In the genomic region with DNA sequence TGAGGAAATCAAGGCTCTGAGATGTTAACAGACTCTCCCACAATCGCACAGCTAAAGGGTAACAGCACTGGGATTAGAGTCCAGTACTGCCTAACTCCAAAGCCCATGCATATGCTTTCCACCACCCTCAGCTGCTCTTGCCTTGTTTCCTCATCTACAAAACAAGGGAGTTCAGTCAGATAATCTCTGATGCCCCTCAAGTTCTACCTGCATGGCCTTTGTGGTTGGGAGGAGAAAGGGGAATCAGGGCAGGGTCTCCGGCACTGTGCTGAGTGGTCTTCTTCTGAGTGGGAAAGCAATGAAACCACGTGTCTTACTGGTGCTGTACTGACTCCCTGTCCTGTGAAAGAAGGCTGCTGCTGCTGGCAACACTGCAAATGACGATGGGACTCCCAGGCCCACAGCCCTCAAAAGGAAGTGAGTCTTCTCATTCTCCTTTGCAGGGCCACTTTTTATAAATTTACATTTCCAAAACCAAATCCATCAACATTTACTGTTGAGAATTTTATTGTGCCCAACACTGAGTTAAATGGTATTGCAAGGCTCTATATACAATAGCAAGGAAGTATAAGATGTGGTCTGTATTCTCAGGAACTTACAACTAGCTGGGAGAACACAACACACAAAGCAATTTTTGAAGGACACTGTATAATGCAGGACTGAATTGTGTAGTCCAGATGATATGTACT, we compare ENCODE assay signal across 1 cellular context.
TF ChIP-seq lines count a peak whose summit lies in the region.

No MANE protein-coding gene starts in this region.

TF ChIP-seq in GM12878, 131 proteins besides CTCF, POLR2A, EP300 and RAD21 (continued from another document):
- TF ChIP-seq, protein P1, sequence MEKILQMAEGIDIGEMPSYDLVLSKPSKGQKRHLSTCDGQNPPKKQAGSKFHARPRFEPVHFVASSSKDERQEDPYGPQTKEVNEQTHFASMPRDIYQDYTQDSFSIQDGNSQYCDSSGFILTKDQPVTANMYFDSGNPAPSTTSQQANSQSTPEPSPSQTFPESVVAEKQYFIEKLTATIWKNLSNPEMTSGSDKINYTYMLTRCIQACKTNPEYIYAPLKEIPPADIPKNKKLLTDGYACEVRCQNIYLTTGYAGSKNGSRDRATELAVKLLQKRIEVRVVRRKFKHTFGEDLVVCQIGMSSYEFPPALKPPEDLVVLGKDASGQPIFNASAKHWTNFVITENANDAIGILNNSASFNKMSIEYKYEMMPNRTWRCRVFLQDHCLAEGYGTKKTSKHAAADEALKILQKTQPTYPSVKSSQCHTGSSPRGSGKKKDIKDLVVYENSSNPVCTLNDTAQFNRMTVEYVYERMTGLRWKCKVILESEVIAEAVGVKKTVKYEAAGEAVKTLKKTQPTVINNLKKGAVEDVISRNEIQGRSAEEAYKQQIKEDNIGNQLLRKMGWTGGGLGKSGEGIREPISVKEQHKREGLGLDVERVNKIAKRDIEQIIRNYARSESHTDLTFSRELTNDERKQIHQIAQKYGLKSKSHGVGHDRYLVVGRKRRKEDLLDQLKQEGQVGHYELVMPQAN (conservative IDR thresholded peaks at IDR 0.05): no peak
- TF ChIP-seq KAT2A (conservative IDR thresholded peaks at IDR 0.05; ENCODE audit: control insufficient read depth, low read depth, low read length): no peak
- TF ChIP-seq JUND (IDR thresholded peaks at IDR 0.05; ENCODE audit: low read depth, low read length): no peak
- no peak for TF ChIP-seq SUPT20H (IDR thresholded peaks at IDR 0.05; ENCODE audit: borderline replicate concordance, control insufficient read depth, low read depth, low read length)
- no peak for TF ChIP-seq NFYA (IDR thresholded peaks at IDR 0.05; ENCODE audit: borderline replicate concordance, low read depth, low read length)
- no peak for TF ChIP-seq ZNF622 (IDR thresholded peaks at IDR 0.05)
- TF ChIP-seq ZNF207 (IDR thresholded peaks at IDR 0.05; ENCODE audit: borderline replicate concordance): 0 out of 2 replicates have a peak, but pooled peaks have one; percentile 26
- no peak for TF ChIP-seq ETV6 (conservative IDR thresholded peaks at IDR 0.05 in 1 of 2, IDR thresholded peaks at IDR 0.05 in 1 of 2; ENCODE audit: borderline replicate concordance in 1 of 2, low read depth in 1 of 2)
- no peak for TF ChIP-seq SIN3A (IDR thresholded peaks at IDR 0.05; ENCODE audit: low read depth, low read length)
- no peak for TF ChIP-seq MTA3 (IDR thresholded peaks at IDR 0.05; ENCODE audit: borderline replicate concordance, low read length)
- no peak for TF ChIP-seq SREBF2 (IDR thresholded peaks at IDR 0.05; ENCODE audit: low read length)
- TF ChIP-seq, protein P2, sequence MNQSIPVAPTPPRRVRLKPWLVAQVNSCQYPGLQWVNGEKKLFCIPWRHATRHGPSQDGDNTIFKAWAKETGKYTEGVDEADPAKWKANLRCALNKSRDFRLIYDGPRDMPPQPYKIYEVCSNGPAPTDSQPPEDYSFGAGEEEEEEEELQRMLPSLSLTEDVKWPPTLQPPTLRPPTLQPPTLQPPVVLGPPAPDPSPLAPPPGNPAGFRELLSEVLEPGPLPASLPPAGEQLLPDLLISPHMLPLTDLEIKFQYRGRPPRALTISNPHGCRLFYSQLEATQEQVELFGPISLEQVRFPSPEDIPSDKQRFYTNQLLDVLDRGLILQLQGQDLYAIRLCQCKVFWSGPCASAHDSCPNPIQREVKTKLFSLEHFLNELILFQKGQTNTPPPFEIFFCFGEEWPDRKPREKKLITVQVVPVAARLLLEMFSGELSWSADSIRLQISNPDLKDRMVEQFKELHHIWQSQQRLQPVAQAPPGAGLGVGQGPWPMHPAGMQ (IDR thresholded peaks at IDR 0.05; ENCODE audit: borderline replicate concordance): no peak
- TF ChIP-seq FOXK2 (IDR thresholded peaks at IDR 0.05): no peak
- TF ChIP-seq, protein P3, sequence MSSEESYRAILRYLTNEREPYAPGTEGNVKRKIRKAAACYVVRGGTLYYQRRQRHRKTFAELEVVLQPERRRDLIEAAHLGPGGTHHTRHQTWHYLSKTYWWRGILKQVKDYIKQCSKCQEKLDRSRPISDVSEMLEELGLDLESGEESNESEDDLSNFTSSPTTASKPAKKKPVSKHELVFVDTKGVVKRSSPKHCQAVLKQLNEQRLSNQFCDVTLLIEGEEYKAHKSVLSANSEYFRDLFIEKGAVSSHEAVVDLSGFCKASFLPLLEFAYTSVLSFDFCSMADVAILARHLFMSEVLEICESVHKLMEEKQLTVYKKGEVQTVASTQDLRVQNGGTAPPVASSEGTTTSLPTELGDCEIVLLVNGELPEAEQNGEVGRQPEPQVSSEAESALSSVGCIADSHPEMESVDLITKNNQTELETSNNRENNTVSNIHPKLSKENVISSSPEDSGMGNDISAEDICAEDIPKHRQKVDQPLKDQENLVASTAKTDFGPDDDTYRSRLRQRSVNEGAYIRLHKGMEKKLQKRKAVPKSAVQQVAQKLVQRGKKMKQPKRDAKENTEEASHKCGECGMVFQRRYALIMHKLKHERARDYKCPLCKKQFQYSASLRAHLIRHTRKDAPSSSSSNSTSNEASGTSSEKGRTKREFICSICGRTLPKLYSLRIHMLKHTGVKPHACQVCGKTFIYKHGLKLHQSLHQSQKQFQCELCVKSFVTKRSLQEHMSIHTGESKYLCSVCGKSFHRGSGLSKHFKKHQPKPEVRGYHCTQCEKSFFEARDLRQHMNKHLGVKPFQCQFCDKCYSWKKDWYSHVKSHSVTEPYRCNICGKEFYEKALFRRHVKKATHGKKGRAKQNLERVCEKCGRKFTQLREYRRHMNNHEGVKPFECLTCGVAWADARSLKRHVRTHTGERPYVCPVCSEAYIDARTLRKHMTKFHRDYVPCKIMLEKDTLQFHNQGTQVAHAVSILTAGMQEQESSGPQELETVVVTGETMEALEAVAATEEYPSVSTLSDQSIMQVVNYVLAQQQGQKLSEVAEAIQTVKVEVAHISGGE (CRISPR knock-in tag; IDR thresholded peaks at IDR 0.05): no peak
- peak; percentile 50; the same call in 1 of the 3 replicates for TF ChIP-seq POU2F2 (IDR thresholded peaks at IDR 0.05; ENCODE audit: borderline replicate concordance, low read depth, low read length)
- TF ChIP-seq POLR2AphosphoS2 (IDR thresholded peaks at IDR 0.05; ENCODE audit: low read depth, low read length): no peak
- TF ChIP-seq ZNF384 (IDR thresholded peaks at IDR 0.05; ENCODE audit: borderline replicate concordance, low read depth, low read length): no peak
- TF ChIP-seq, protein P4, sequence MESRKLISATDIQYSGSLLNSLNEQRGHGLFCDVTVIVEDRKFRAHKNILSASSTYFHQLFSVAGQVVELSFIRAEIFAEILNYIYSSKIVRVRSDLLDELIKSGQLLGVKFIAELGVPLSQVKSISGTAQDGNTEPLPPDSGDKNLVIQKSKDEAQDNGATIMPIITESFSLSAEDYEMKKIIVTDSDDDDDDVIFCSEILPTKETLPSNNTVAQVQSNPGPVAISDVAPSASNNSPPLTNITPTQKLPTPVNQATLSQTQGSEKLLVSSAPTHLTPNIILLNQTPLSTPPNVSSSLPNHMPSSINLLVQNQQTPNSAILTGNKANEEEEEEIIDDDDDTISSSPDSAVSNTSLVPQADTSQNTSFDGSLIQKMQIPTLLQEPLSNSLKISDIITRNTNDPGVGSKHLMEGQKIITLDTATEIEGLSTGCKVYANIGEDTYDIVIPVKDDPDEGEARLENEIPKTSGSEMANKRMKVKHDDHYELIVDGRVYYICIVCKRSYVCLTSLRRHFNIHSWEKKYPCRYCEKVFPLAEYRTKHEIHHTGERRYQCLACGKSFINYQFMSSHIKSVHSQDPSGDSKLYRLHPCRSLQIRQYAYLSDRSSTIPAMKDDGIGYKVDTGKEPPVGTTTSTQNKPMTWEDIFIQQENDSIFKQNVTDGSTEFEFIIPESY (IDR thresholded peaks at IDR 0.05): no peak
- TF ChIP-seq HDGF (IDR thresholded peaks at IDR 0.05): no peak
- no peak for TF ChIP-seq BMI1 (IDR thresholded peaks at IDR 0.05; ENCODE audit: borderline replicate concordance)
- no peak for TF ChIP-seq CBX3 (IDR thresholded peaks at IDR 0.05; ENCODE audit: borderline replicate concordance, low read depth)
- no peak for TF ChIP-seq SIX5 (IDR thresholded peaks at IDR 0.05; ENCODE audit: low read depth, low read length, severe bottlenecking)
- TF ChIP-seq, protein P5, sequence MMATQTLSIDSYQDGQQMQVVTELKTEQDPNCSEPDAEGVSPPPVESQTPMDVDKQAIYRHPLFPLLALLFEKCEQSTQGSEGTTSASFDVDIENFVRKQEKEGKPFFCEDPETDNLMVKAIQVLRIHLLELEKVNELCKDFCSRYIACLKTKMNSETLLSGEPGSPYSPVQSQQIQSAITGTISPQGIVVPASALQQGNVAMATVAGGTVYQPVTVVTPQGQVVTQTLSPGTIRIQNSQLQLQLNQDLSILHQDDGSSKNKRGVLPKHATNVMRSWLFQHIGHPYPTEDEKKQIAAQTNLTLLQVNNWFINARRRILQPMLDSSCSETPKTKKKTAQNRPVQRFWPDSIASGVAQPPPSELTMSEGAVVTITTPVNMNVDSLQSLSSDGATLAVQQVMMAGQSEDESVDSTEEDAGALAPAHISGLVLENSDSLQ (IDR thresholded peaks at IDR 0.05): no peak
- 0 out of 2 replicates have a peak, but pooled peaks have one; percentile 24 for TF ChIP-seq SREBF1 (IDR thresholded peaks at IDR 0.05; ENCODE audit: low read length)
- no peak for TF ChIP-seq CBFB (IDR thresholded peaks at IDR 0.05; ENCODE audit: low read depth)
